9 cellular contexts compared by ENCODE assay signal in genomic region chr7:44867073-44867990, GRCh38. TPM values are rescaled to one million over a fixed set of nuclear protein-coding genes. Genes with fewer than 3 reads are reported as not detected.
DNase-seq lines count a peak whose midpoint lies in the region; ATAC-seq and TF ChIP-seq lines count a peak whose summit lies in the region.
"Had no signal": no experiment of that assay in that cellular context is flagged by ENCODE, and none has a peak within 500 bp of the region (broad histone marks: within the 10 kb centered on the region; RNA-seq: fewer than 3 reads in every experiment).

No MANE protein-coding gene starts in this region.

- no peaks in the 10 kb centered on the region for H3K27me3 ChIP-seq in foreskin keratinocyte
- no peaks in the 10 kb centered on the region for H3K27me3 ChIP-seq in prostate gland (replicated peaks; ENCODE audit: insufficient read depth)

- H3K36me3 Mint-ChIP-seq in activated naive CD8-positive, alpha-beta T cell treated with anti-CD3 and anti-CD28 coated beads, Interleukin-2, amount 50 U/mL, for 24 hours (ENCODE audit: low read depth): no peaks in the 10 kb centered on the region
- no peaks in the 10 kb centered on the region for H3K36me3 Mint-ChIP-seq in activated naive CD8-positive, alpha-beta T cell treated with anti-CD3 and anti-CD28 coated beads for 36 hours
- H3K36me3 Mint-ChIP-seq in natural killer cell treated with Interleukin-12 subunit alpha and Interleukin-12 subunit beta and Interleukin-15 and Interleukin-18, amount 100 ng/mL, for 72 hours: no peaks in the 10 kb centered on the region

- no peaks in the 10 kb centered on the region for H3K36me3 ChIP-seq in prostate gland

- 66% methylated on average over 4 of the region's 4 CpGs for WGBS in prostate gland

- in situ Hi-C loops in SK-MEL-5 (cut with HindIII; ENCODE audit: low pct_unique_long_range_greater_than_20kb, low sequenced_read_pairs): no loop called here

- no peaks in the 10 kb centered on the region for H3K4me1 ChIP-seq in foreskin keratinocyte
- no peaks in the 10 kb centered on the region for H3K4me1 ChIP-seq in prostate gland (replicated peaks)

- H3K9me3 ChIP-seq in prostate gland: no peaks in the 10 kb centered on the region
- H3K9me3 ChIP-seq: mucosa of descending colon had no signal

- H3K27me3 Mint-ChIP-seq in activated naive CD8-positive, alpha-beta T cell treated with anti-CD3 and anti-CD28 coated beads, Interleukin-2, amount 50 U/mL, for 24 hours: no peaks in the 10 kb centered on the region
- H3K27me3 Mint-ChIP-seq in activated naive CD8-positive, alpha-beta T cell treated with anti-CD3 and anti-CD28 coated beads for 36 hours: no peaks in the 10 kb centered on the region
- H3K27me3 Mint-ChIP-seq in natural killer cell treated with Interleukin-12 subunit alpha and Interleukin-12 subunit beta and Interleukin-15 and Interleukin-18, amount 100 ng/mL, for 72 hours: peaks cover 0 to 2% of the 10 kb centered on the region in 2 donors

- H3K4me3 ChIP-seq in prostate gland: no peak overlapping the region
- H3K4me3 ChIP-seq in coronary artery: no peak overlapping the region
- H3K4me3 ChIP-seq: mucosa of descending colon had no signal

- H3K4me1 Mint-ChIP-seq in activated naive CD8-positive, alpha-beta T cell treated with anti-CD3 and anti-CD28 coated beads, Interleukin-2, amount 50 U/mL, for 24 hours: peaks cover 7% of the 10 kb centered on the region
- H3K4me1 Mint-ChIP-seq in activated naive CD8-positive, alpha-beta T cell treated with anti-CD3 and anti-CD28 coated beads for 36 hours: peaks cover 6% of the 10 kb centered on the region
- no peaks in the 10 kb centered on the region for H3K4me1 Mint-ChIP-seq in natural killer cell treated with Interleukin-12 subunit alpha and Interleukin-12 subunit beta and Interleukin-15 and Interleukin-18, amount 100 ng/mL, for 72 hours (ENCODE audit: low read depth in 2 of 2)

- H3K27ac Mint-ChIP-seq in activated naive CD8-positive, alpha-beta T cell treated with anti-CD3 and anti-CD28 coated beads, Interleukin-2, amount 50 U/mL, for 24 hours: no peak overlapping the region
- H3K27ac Mint-ChIP-seq in activated naive CD8-positive, alpha-beta T cell treated with anti-CD3 and anti-CD28 coated beads for 36 hours: no peak overlapping the region
- no peak overlapping the region for H3K27ac Mint-ChIP-seq in natural killer cell treated with Interleukin-12 subunit alpha and Interleukin-12 subunit beta and Interleukin-15 and Interleukin-18, amount 100 ng/mL, for 72 hours

- no peak overlapping the region for H3K4me3 Mint-ChIP-seq in activated naive CD8-positive, alpha-beta T cell treated with anti-CD3 and anti-CD28 coated beads, Interleukin-2, amount 50 U/mL, for 24 hours
- H3K4me3 Mint-ChIP-seq in activated naive CD8-positive, alpha-beta T cell treated with anti-CD3 and anti-CD28 coated beads for 36 hours: no peak overlapping the region
- no peak overlapping the region for H3K4me3 Mint-ChIP-seq in natural killer cell treated with Interleukin-12 subunit alpha and Interleukin-12 subunit beta and Interleukin-15 and Interleukin-18, amount 100 ng/mL, for 72 hours

- no peaks in the 10 kb centered on the region for H3K9me3 Mint-ChIP-seq in activated naive CD8-positive, alpha-beta T cell treated with anti-CD3 and anti-CD28 coated beads, Interleukin-2, amount 50 U/mL, for 24 hours
- H3K9me3 Mint-ChIP-seq in activated naive CD8-positive, alpha-beta T cell treated with anti-CD3 and anti-CD28 coated beads for 36 hours: no peaks in the 10 kb centered on the region
- H3K9me3 Mint-ChIP-seq in natural killer cell treated with Interleukin-12 subunit alpha and Interleukin-12 subunit beta and Interleukin-15 and Interleukin-18, amount 100 ng/mL, for 72 hours: no peaks in the 10 kb centered on the region

- H3K27ac ChIP-seq in foreskin keratinocyte: no peak overlapping the region
- H3K27ac ChIP-seq in prostate gland: peak overlapping the region in 1 of 2 donors; percentile 9
- H3K27ac ChIP-seq in coronary artery: no peak overlapping the region

- ATAC-seq in activated naive CD8-positive, alpha-beta T cell treated with anti-CD3 and anti-CD28 coated beads, Interleukin-2, amount 50 U/mL, for 24 hours: peak; percentile 86
- ATAC-seq in foreskin keratinocyte: peak; percentile 92
- no peak for ATAC-seq in natural killer cell treated with Interleukin-12 subunit alpha and Interleukin-12 subunit beta and Interleukin-15 and Interleukin-18, amount 100 ng/mL, for 72 hours
- ATAC-seq: mucosa of descending colon had no signal

- no peak for TF ChIP-seq POLR2A in prostate gland (IDR thresholded peaks at IDR 0.05)

- no peak for DNase-seq in activated naive CD8-positive, alpha-beta T cell treated with anti-CD3 and anti-CD28 coated beads, Interleukin-2, amount 50 U/mL, for 24 hours
- DNase-seq in activated naive CD8-positive, alpha-beta T cell treated with anti-CD3 and anti-CD28 coated beads for 36 hours: no peak
- DNase-seq in SK-MEL-5 (ENCODE audit: low read depth, low spot score): peak; percentile 30
- peak; percentile 63 to 85 for DNase-seq in foreskin keratinocyte
- DNase-seq in superior temporal gyrus (ENCODE audit: extremely low spot score): peak; percentile 72
- no peak for DNase-seq in natural killer cell treated with Interleukin-12 subunit alpha and Interleukin-12 subunit beta and Interleukin-15 and Interleukin-18, amount 100 ng/mL, for 72 hours (ENCODE audit: low spot score)
- DNase-seq in prostate gland (ENCODE audit: low spot score): no peak
- DNase-seq in coronary artery (ENCODE audit: low spot score): no peak
- DNase-seq: mucosa of descending colon had no signal

- TF ChIP-seq CTCF in foreskin keratinocyte (conservative IDR thresholded peaks at IDR 0.05) (no peak), prostate gland (IDR thresholded peaks at IDR 0.05) (no peak), coronary artery (IDR thresholded peaks at IDR 0.05) (no peak)

- intact Hi-C loops in prostate gland (cut with DNase I): no loop called here

RNA-seq across cellular contexts. Expression of gene PURB, which starts 18.0 kb away (rescaled TPM):
- total RNA-seq in activated naive CD8-positive, alpha-beta T cell treated with anti-CD3 and anti-CD28 coated beads for 36 hours: 10 to 100 TPM; 30.1 to 31.5 TPM
- 23.4 and 24.0 TPM in 2 replicates for total RNA-seq in SK-MEL-5 (2014; rRNA removed; shearing (Covaris generic))
- 17.2 and 23.3 TPM in 2 replicates for polyA plus RNA-seq in SK-MEL-5 (2015; cell fraction: cytosol; rRNA removed)
- polyA plus RNA-seq in SK-MEL-5 (2015; cell fraction: nucleus; rRNA removed): 39.3 and 44.8 TPM in 2 replicates
- 16.9 and 17.8 TPM in 2 replicates for total RNA-seq in foreskin keratinocyte
- polyA plus RNA-seq in foreskin keratinocyte: 4.0 and 4.9 TPM in 2 replicates
- total RNA-seq in natural killer cell treated with Interleukin-12 subunit alpha and Interleukin-12 subunit beta and Interleukin-15 and Interleukin-18, amount 100 ng/mL, for 72 hours: 10 to 100 TPM; 39.1 to 41.8 TPM
- 10 to 100 TPM; 21.9 to 22.0 TPM for total RNA-seq in prostate gland

RNA-seq across cellular contexts. Expression of gene H2AZ2, which starts 19.4 kb away (rescaled TPM):
- 100 to 1,000 TPM; 291 to 305 TPM for total RNA-seq in activated naive CD8-positive, alpha-beta T cell treated with anti-CD3 and anti-CD28 coated beads for 36 hours
- total RNA-seq in SK-MEL-5 (2014; rRNA removed; shearing (Covaris generic)): 238 TPM in 2 replicates
- polyA plus RNA-seq in SK-MEL-5 (2015; cell fraction: cytosol; rRNA removed): 201 and 207 TPM in 2 replicates
- 55.6 and 77.3 TPM in 2 replicates for polyA plus RNA-seq in SK-MEL-5 (2015; cell fraction: nucleus; rRNA removed)
- total RNA-seq in foreskin keratinocyte: 162 and 180 TPM in 2 replicates
- polyA plus RNA-seq in foreskin keratinocyte: 187 and 217 TPM in 2 replicates
- 100 to 1,000 TPM; 193 to 208 TPM for total RNA-seq in natural killer cell treated with Interleukin-12 subunit alpha and Interleukin-12 subunit beta and Interleukin-15 and Interleukin-18, amount 100 ng/mL, for 72 hours
- 100 to 1,000 TPM; 111 to 146 TPM for total RNA-seq in prostate gland

Comparison
In these comparisons a context has a peak if more than half of its experiments do, and no peak if none do; other contexts are left out.
1. ATAC-seq: peak in activated naive CD8-positive, alpha-beta T cell treated with anti-CD3 and anti-CD28 coated beads, Interleukin-2, amount 50 U/mL, for 24 hours (single experiment) and foreskin keratinocyte (single experiment); none in natural killer cell treated with Interleukin-12 subunit alpha and Interleukin-12 subunit beta and Interleukin-15 and Interleukin-18, amount 100 ng/mL, for 72 hours (0 of 2).
2. DNase-seq: peak in SK-MEL-5 (single experiment), foreskin keratinocyte (2 of 2) and superior temporal gyrus (single experiment); none in activated naive CD8-positive, alpha-beta T cell treated with anti-CD3 and anti-CD28 coated beads, Interleukin-2, amount 50 U/mL, for 24 hours (single experiment), activated naive CD8-positive, alpha-beta T cell treated with anti-CD3 and anti-CD28 coated beads for 36 hours (single experiment), natural killer cell treated with Interleukin-12 subunit alpha and Interleukin-12 subunit beta and Interleukin-15 and Interleukin-18, amount 100 ng/mL, for 72 hours (single experiment), prostate gland (single experiment) and coronary artery (single experiment).